Comparison of ENCODE assay signal across 28 cellular contexts in the genomic region with DNA sequence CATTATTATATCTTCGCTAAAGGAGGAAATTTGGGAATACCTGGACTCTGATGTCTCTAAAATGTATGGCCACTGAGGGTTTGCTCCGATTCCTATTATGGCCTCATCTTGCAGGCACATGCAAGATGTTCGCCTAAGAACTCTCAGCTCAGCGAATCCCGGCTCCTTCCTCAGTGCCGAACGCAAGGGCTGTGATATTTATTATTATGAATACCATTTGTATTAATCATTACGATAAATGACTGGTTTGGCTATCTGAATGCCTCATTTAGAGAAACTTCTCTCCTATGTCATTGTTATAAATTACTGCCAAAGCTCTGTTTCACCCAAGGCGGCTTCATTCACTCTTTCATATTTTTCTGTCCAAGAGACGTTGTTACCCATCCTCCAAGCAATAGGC.
"Had no signal": no experiment of that assay in that cellular context is flagged by ENCODE, and none has a peak within 500 bp of the region (broad histone marks: within the 10 kb centered on the region; RNA-seq: fewer than 3 reads in every experiment).

No MANE protein-coding gene starts in this region.

- ATAC-seq: activated CD8-positive, alpha-beta T cell treated with anti-CD3 and anti-CD28 coated beads, Interleukin-2, amount 10 ng/mL, durations not matched to agents 7 days and 5 days; activated T-cell treated with anti-CD3 and anti-CD28 coated beads, Interleukin-2, amount 50 U/mL, for 4 hours; effector memory CD8-positive, alpha-beta T cell; left ventricle myocardium superior; natural killer cell treated with Interleukin-12 subunit alpha and Interleukin-12 subunit beta and Interleukin-15 and Interleukin-18, amount 100 ng/mL, for 72 hours; right lobe of liver; SK-N-SH treated with all-trans-retinoic acid at 6 μM for 48 hours; stimulated activated memory B cell treated with anti-CD40 and anti-IgM and Interleukin-4, amounts not matched to agents 10 μg/mL and 1 μg/mL and 100 μg/mL, for 72 hours; T-cell had no signal

- H3K36me3 ChIP-seq: breast epithelium, colonic mucosa, esophagus squamous epithelium, right lobe of liver, stomach had no signal

- DNase-seq: activated CD4-positive, alpha-beta T cell treated with anti-CD3 and anti-CD28 coated beads, Interleukin-2, amount 50 U/mL, for 1 hour; activated CD4-positive, CD25-positive, alpha-beta regulatory T cell treated with anti-CD3 and anti-CD28 coated beads, Interleukin-2, amount 50 U/mL, for 72 hours; activated CD8-positive, alpha-beta T cell treated with anti-CD3 and anti-CD28 coated beads, Interleukin-2, amount 10 ng/mL, durations not matched to agents 7 days and 5 days; activated naive CD4-positive, alpha-beta T cell treated with Interleukin-2 at 50 U/mL for 16 hours; activated naive CD8-positive, alpha-beta T cell treated with anti-CD3 and anti-CD28 coated beads for 36 hours; activated T-cell treated with anti-CD3 and anti-CD28 coated beads, Interleukin-2, amount 50 U/mL, for 4 hours; colonic mucosa; dorsolateral prefrontal cortex; effector memory CD8-positive, alpha-beta T cell; esophagus squamous epithelium; head of caudate nucleus; left ventricle myocardium superior; mammary epithelial cell; right lobe of liver; stimulated activated CD4-positive, alpha-beta T cell treated with anti-CD3 and anti-CD28 coated beads, Interleukin-15, amount 100 ng/mL, for 24 hours; stomach; T-cell; testis; trophoblast cell had no signal

- H3K4me3 ChIP-seq: breast epithelium, colonic mucosa, dorsolateral prefrontal cortex, esophagus squamous epithelium, right lobe of liver, smooth muscle cell, testis had no signal

- H3K36me3 Mint-ChIP-seq: activated naive CD8-positive, alpha-beta T cell treated with anti-CD3 and anti-CD28 coated beads for 36 hours; natural killer cell treated with Interleukin-12 subunit alpha and Interleukin-12 subunit beta and Interleukin-15 and Interleukin-18, amount 100 ng/mL, for 72 hours; stimulated activated memory B cell treated with anti-CD40 and anti-IgM and Interleukin-4, amounts not matched to agents 10 μg/mL and 1 μg/mL and 100 μg/mL, for 72 hours; T-cell had no signal

- H3K27me3 ChIP-seq: colonic mucosa, esophagus squamous epithelium, stomach, testis had no signal

- H3K4me2 ChIP-seq: smooth muscle cell had no signal

- H3K27ac ChIP-seq: breast epithelium, colonic mucosa, dorsolateral prefrontal cortex, right lobe of liver, testis, VCaP had no signal

- H3K27me3 Mint-ChIP-seq: central memory CD8-positive, alpha-beta T cell; effector memory CD8-positive, alpha-beta T cell; natural killer cell treated with Interleukin-12 subunit alpha and Interleukin-12 subunit beta and Interleukin-15 and Interleukin-18, amount 100 ng/mL, for 72 hours; stimulated activated memory B cell treated with anti-CD40 and anti-IgM and Interleukin-4, amounts not matched to agents 10 μg/mL and 1 μg/mL and 100 μg/mL, for 72 hours; T-cell had no signal

- H3K9me3 Mint-ChIP-seq: activated naive CD8-positive, alpha-beta T cell treated with anti-CD3 and anti-CD28 coated beads for 36 hours; activated T-cell treated with anti-CD3 and anti-CD28 coated beads, Interleukin-2, amount 50 U/mL, for 4 hours; activated T-helper 2 cell treated with anti-CD3 and anti-CD28 coated beads, Interferon-gamma antibody, Interleukin-2, Interleukin-4, amounts not matched to agents 10 μg/mL and 5 μg/mL and 100 μg/mL, durations not matched to agents 14 hours and 24 hours and 36 hours; central memory CD8-positive, alpha-beta T cell; effector memory CD8-positive, alpha-beta T cell; natural killer cell treated with Interleukin-12 subunit alpha and Interleukin-12 subunit beta and Interleukin-15 and Interleukin-18, amount 100 ng/mL, for 72 hours; T-cell; T-helper 2 cell treated with Interferon-gamma antibody and Interleukin-4, amounts not matched to agents 5 μg/mL and 100 μg/mL, for 36 hours had no signal

- H3K9me3 ChIP-seq: breast epithelium, colonic mucosa, esophagus squamous epithelium, right lobe of liver, testis had no signal

- H3K4me3 Mint-ChIP-seq: activated CD8-positive, alpha-beta T cell treated with anti-CD3 and anti-CD28 coated beads, Interleukin-2, amount 10 ng/mL, durations not matched to agents 7 days and 5 days; activated naive CD8-positive, alpha-beta T cell treated with anti-CD3 and anti-CD28 coated beads for 36 hours; activated T-cell treated with anti-CD3 and anti-CD28 coated beads, Interleukin-2, amount 50 U/mL, for 4 hours; central memory CD8-positive, alpha-beta T cell; effector memory CD8-positive, alpha-beta T cell; natural killer cell treated with Interleukin-12 subunit alpha and Interleukin-12 subunit beta and Interleukin-15 and Interleukin-18, amount 100 ng/mL, for 72 hours; stimulated activated memory B cell treated with anti-CD40 and anti-IgM and Interleukin-4, amounts not matched to agents 10 μg/mL and 1 μg/mL and 100 μg/mL, for 72 hours; T-cell; T-helper 2 cell treated with Interferon-gamma antibody and Interleukin-4, amounts not matched to agents 5 μg/mL and 100 μg/mL, for 36 hours had no signal

- H3K4me1 Mint-ChIP-seq: activated naive CD8-positive, alpha-beta T cell treated with anti-CD3 and anti-CD28 coated beads for 36 hours; central memory CD8-positive, alpha-beta T cell; stimulated activated memory B cell treated with anti-CD40 and anti-IgM and Interleukin-4, amounts not matched to agents 10 μg/mL and 1 μg/mL and 100 μg/mL, for 72 hours; T-cell had no signal

- H3K4me1 ChIP-seq: breast epithelium, colonic mucosa, esophagus squamous epithelium, right lobe of liver, testis had no signal

- H3K27ac Mint-ChIP-seq: activated CD8-positive, alpha-beta T cell treated with anti-CD3 and anti-CD28 coated beads, Interleukin-2, amount 10 ng/mL, durations not matched to agents 7 days and 5 days; activated naive CD8-positive, alpha-beta T cell treated with anti-CD3 and anti-CD28 coated beads for 36 hours; activated T-helper 2 cell treated with anti-CD3 and anti-CD28 coated beads, Interferon-gamma antibody, Interleukin-2, Interleukin-4, amounts not matched to agents 10 μg/mL and 5 μg/mL and 100 μg/mL, durations not matched to agents 14 hours and 24 hours and 36 hours; effector memory CD8-positive, alpha-beta T cell; natural killer cell treated with Interleukin-12 subunit alpha and Interleukin-12 subunit beta and Interleukin-15 and Interleukin-18, amount 100 ng/mL, for 72 hours; stimulated activated memory B cell treated with anti-CD40 and anti-IgM and Interleukin-4, amounts not matched to agents 10 μg/mL and 1 μg/mL and 100 μg/mL, for 72 hours; T-cell; T-helper 2 cell treated with Interferon-gamma antibody and Interleukin-4, amounts not matched to agents 5 μg/mL and 100 μg/mL, for 36 hours had no signal
